ENCODE assay signal across 10 cellular contexts in genomic region chr20:25686081-25687077, GRCh38. TPM values are rescaled to one million over a fixed set of nuclear protein-coding genes. Genes with fewer than 3 reads are reported as not detected.
DNase-seq lines count a peak whose midpoint lies in the region; ATAC-seq and TF ChIP-seq lines count a peak whose summit lies in the region.
"Had no signal": no experiment of that assay in that cellular context is flagged by ENCODE, and none has a peak within 500 bp of the region (broad histone marks: within the 10 kb centered on the region; RNA-seq: fewer than 3 reads in every experiment).

No MANE protein-coding gene starts in this region.

- no peak overlapping the region for H2BK5ac ChIP-seq in mesendoderm (ENCODE audit: low read length)

- CTCF ChIA-PET in SK-N-SH (lab: Yijun Ruan, JAX): no interaction called here

- H3K36me3 ChIP-seq in spleen (peaks cover 0 to 48% (median 15%) of the 10 kb centered on the region in 6 donors), mesendoderm (ENCODE audit: control insufficient read depth, insufficient read depth, low read length) (no peaks in the 10 kb centered on the region), SK-N-SH (replicated peaks in 1 of 2; ENCODE audit: control insufficient read depth in 1 of 2, insufficient read depth in 2 of 2, low read length in 1 of 2) (peaks cover 26 to 32% of the 10 kb centered on the region in 2 experiments)
- H3K36me3 ChIP-seq in effector memory CD4-positive, alpha-beta T cell (ENCODE audit: control insufficient read depth, insufficient read depth, low read length): peaks cover 4% of the 10 kb centered on the region

- no peak for TF ChIP-seq RAD21 in SK-N-SH (IDR thresholded peaks at IDR 0.05; ENCODE audit: low read length)

- no peak overlapping the region for H3K4me3 ChIP-seq in spleen
- no peak overlapping the region for H3K4me3 ChIP-seq in mesendoderm (ENCODE audit: low read length)
- H3K4me3 ChIP-seq in SK-N-SH (ENCODE audit: low read depth in 2 of 2, low read length in 1 of 2): no peak overlapping the region
- no peak overlapping the region for H3K4me3 ChIP-seq in effector memory CD4-positive, alpha-beta T cell (ENCODE audit: insufficient read depth, low read depth, low read length, poor library complexity, severe bottlenecking)

- H3K4me1 ChIP-seq in spleen (no peaks in the 10 kb centered on the region), mesendoderm (ENCODE audit: control insufficient read depth, low read depth, low read length) (no peaks in the 10 kb centered on the region), SK-N-SH (ENCODE audit: control insufficient read depth in 1 of 2, insufficient read depth in 2 of 2, low read depth in 1 of 2, low read length in 1 of 2) (no peaks in the 10 kb centered on the region; a peak in 1 of 4 replicates)
- H3K4me1 ChIP-seq in effector memory CD4-positive, alpha-beta T cell (ENCODE audit: control insufficient read depth, insufficient read depth, low read length, poor library complexity, severe bottlenecking): no peaks in the 10 kb centered on the region

- H4K8ac ChIP-seq in mesendoderm (ENCODE audit: low read depth, low read length): no peak overlapping the region

- H3K9me2 ChIP-seq in SK-N-SH: no peaks in the 10 kb centered on the region

- no peak overlapping the region for H2BK120ac ChIP-seq in mesendoderm (ENCODE audit: low read depth, low read length)

- intact Hi-C loops in spleen (cut with DNase I; ENCODE audit: low total_unique reads): no loop called here

- H2BK15ac ChIP-seq in mesendoderm (replicated peaks; ENCODE audit: low read depth): no peak overlapping the region

- no peaks in the 10 kb centered on the region for H3K27me3 ChIP-seq in spleen (replicated peaks in 1 of 7)
- H3K27me3 ChIP-seq in mesendoderm (ENCODE audit: insufficient read depth, low read length, poor library complexity): no peaks in the 10 kb centered on the region
- H3K27me3 ChIP-seq in SK-N-SH (ENCODE audit: insufficient read depth): no peaks in the 10 kb centered on the region
- no peaks in the 10 kb centered on the region for H3K27me3 ChIP-seq in effector memory CD4-positive, alpha-beta T cell (replicated peaks; ENCODE audit: control insufficient read depth, insufficient read depth, low read length, poor library complexity, severe bottlenecking)

- H3K9ac ChIP-seq in mesendoderm (ENCODE audit: low read length) (no peak overlapping the region), SK-N-SH (no peak overlapping the region)

- H4K20me1 ChIP-seq in SK-N-SH (ENCODE audit: insufficient read depth): no peaks in the 10 kb centered on the region

- no peak overlapping the region for H3K4ac ChIP-seq in mesendoderm (ENCODE audit: low read depth, low read length)

- no peak overlapping the region for H3K56ac ChIP-seq in mesendoderm (ENCODE audit: low read length)

- no peak for TF ChIP-seq POLR2A in spleen (IDR thresholded peaks at IDR 0.05)

- DNase-seq in NCI-H82 (lab: John Stamatoyannopoulos, UW) (peak; percentile 66), NCI-H82 treated with DMSO at 0.1 percent for 48 hours (lab: John Stamatoyannopoulos, UW; ENCODE audit: unreplicated experiment) (no peak), NCI-H524 (lab: John Stamatoyannopoulos, UW) (peak; percentile 89 to 95), spleen (peak; percentile 64), mesendoderm (no peak), SK-N-SH (no peak)
- DNase-seq in effector memory CD4-positive, alpha-beta T cell: no peak
- DNase-seq: NCI-H1092; stimulated activated CD4-positive, alpha-beta T cell treated with anti-CD3 and anti-CD28 coated beads, Interleukin-2, amount 100 ng/mL, for 48 hours had no signal

- no peak overlapping the region for H3K23ac ChIP-seq in mesendoderm (ENCODE audit: low read length)

- H3K18ac ChIP-seq in mesendoderm (ENCODE audit: low read length): no peak overlapping the region

- H3F3A ChIP-seq in SK-N-SH (replicated peaks; ENCODE audit: insufficient read depth): no peaks in the 10 kb centered on the region

- 58 to 73% (median 67%) methylated on average over 6 to 8 of the region's 8 CpGs for WGBS in spleen, 5 donors
- WGBS in mesendoderm (ENCODE audit: extremely low coverage, insufficient coverage, low lambda C conversion rate): no CpG with 5 or more reads among the region's 8 CpGs
- 96% methylated on average over 5 of the region's 8 CpGs for WGBS in SK-N-SH (ENCODE audit: low lambda C conversion rate)

- no peak overlapping the region for H2AFZ ChIP-seq in SK-N-SH (ENCODE audit: low read depth)

- ATAC-seq in HG02981 (IDR thresholded peaks at IDR 0.05; ENCODE audit: unreplicated experiment): peak; percentile 15

- H3K27ac ChIP-seq in spleen: no peak overlapping the region
- H3K27ac ChIP-seq in mesendoderm (ENCODE audit: low read depth, low read length): no peak overlapping the region
- H3K27ac ChIP-seq in SK-N-SH (ENCODE audit: low read depth in 2 of 2, low read length in 1 of 2): no peak overlapping the region; a peak in 1 of 4 replicates
- H3K27ac ChIP-seq in effector memory CD4-positive, alpha-beta T cell (ENCODE audit: insufficient read depth, low read length, poor library complexity, severe bottlenecking): no peak overlapping the region

- H3K9me3 ChIP-seq in spleen (no peaks in the 10 kb centered on the region), SK-N-SH (no peaks in the 10 kb centered on the region)
- H3K9me3 ChIP-seq in effector memory CD4-positive, alpha-beta T cell (ENCODE audit: control insufficient read depth, low read length): no peaks in the 10 kb centered on the region

- no peak overlapping the region for H4K5ac ChIP-seq in mesendoderm (ENCODE audit: low read length)

- TF ChIP-seq CTCF in spleen (IDR thresholded peaks at IDR 0.05 in 8 of 11, conservative IDR thresholded peaks at IDR 0.05 in 3 of 11) (no peak), SK-N-SH (IDR thresholded peaks at IDR 0.05) (no peak)

- no peaks in the 10 kb centered on the region for H3K79me2 ChIP-seq in mesendoderm (ENCODE audit: control insufficient read depth, insufficient read depth, low read length)
- H3K79me2 ChIP-seq in SK-N-SH (ENCODE audit: insufficient read depth): no peaks in the 10 kb centered on the region

- POLR2A ChIA-PET in SK-N-SH (lab: Yijun Ruan, JAX): no interaction called here

- no peaks in the 10 kb centered on the region for H3K79me1 ChIP-seq in mesendoderm (ENCODE audit: low read length)

- no peak overlapping the region for H2AK5ac ChIP-seq in mesendoderm (ENCODE audit: low read length)

- H3K4me2 ChIP-seq in mesendoderm (ENCODE audit: low read length) (no peak overlapping the region), SK-N-SH (no peak overlapping the region)

- no peak for TF ChIP-seq EP300 in SK-N-SH (IDR thresholded peaks at IDR 0.05; ENCODE audit: borderline replicate concordance in 1 of 2, low read depth in 1 of 2, low read length in 1 of 2)

TF ChIP-seq in SK-N-SH, 30 proteins besides CTCF, POLR2A, EP300 and RAD21:
- TF ChIP-seq YY1 (IDR thresholded peaks at IDR 0.05; ENCODE audit: low read depth): no peak
- TF ChIP-seq GABPA (IDR thresholded peaks at IDR 0.05; ENCODE audit: low read depth): no peak
- TF ChIP-seq USF1 (IDR thresholded peaks at IDR 0.05; ENCODE audit: borderline replicate concordance, low read depth): no peak

RNA-seq across cellular contexts. Expression of gene ZNF337, which starts 10.3 kb away (rescaled TPM):
- total RNA-seq in spleen: 10 to 100 TPM; 14.2 to 21.9 (median 16.5) TPM
- polyA plus RNA-seq in spleen (10 to 100 TPM in 2 of 3 donors, 1 to 10 TPM in 1; 8.7 to 16.6 (median 13.3) TPM), SK-N-SH (2012; rRNA removed) (16.5 and 24.4 TPM in 2 replicates)
- 3.3 TPM for polyA plus RNA-seq in mesendoderm (2013, experiment 1 of 2)
- 3.1 TPM for polyA plus RNA-seq in mesendoderm (2013, experiment 2 of 2)
- polyA plus RNA-seq in SK-N-SH (2012; cell fraction: cytosol; rRNA removed): 9.1 and 10.0 TPM in 2 replicates
- 96.8 and 136 TPM in 2 replicates for polyA plus RNA-seq in SK-N-SH (2012; cell fraction: nucleus; rRNA removed)

Comparison
In these comparisons a context has a peak if more than half of its experiments do, and no peak if none do; other contexts are left out.
1. DNase-seq: peak in NCI-H82 (single experiment), NCI-H524 (2 of 2) and spleen (single experiment); none in NCI-H82 treated with DMSO at 0.1 percent for 48 hours (single experiment), mesendoderm (single experiment), SK-N-SH (single experiment) and effector memory CD4-positive, alpha-beta T cell (0 of 3).